8 cellular contexts compared by ENCODE assay signal in genomic region chr6:5084787-5085637, GRCh38. TPM values are rescaled to one million over a fixed set of nuclear protein-coding genes. Genes with fewer than 3 reads are reported as not detected.
DNase-seq lines count a peak whose midpoint lies in the region; ATAC-seq and TF ChIP-seq lines count a peak whose summit lies in the region.

Gene PPP1R3G (plus strand): TSS chr6:5085341. CDS start chr6:5085486, 145 bp downstream.

- CTCF ChIA-PET in CD8-positive, alpha-beta T cell (lab: Charles Lee): no interaction called here

- no peak for TF ChIP-seq CTCF in left lung (IDR thresholded peaks at IDR 0.05)
- TF ChIP-seq CTCF in CD8-positive, alpha-beta T cell (IDR thresholded peaks at IDR 0.05): no peak

- H3K9ac ChIP-seq in stomach smooth muscle (ENCODE audit: low read length in 2 of 2): peak within 1 kb of the TSS; percentile 47 to 70

- no peaks in the 10 kb centered on the region for H3K36me3 Mint-ChIP-seq in CD8-positive, alpha-beta T cell

- no peak within 1 kb of the TSS for H3K27ac Mint-ChIP-seq in CD8-positive, alpha-beta T cell

- peaks cover 36% of the 10 kb centered on the region for H3K27me3 Mint-ChIP-seq in CD8-positive, alpha-beta T cell (ENCODE audit: low read depth)

- peaks cover 15 to 62% of the 10 kb centered on the region in 2 donors for H3K27me3 ChIP-seq in left lung
- no peaks in the 10 kb centered on the region for H3K27me3 ChIP-seq in stomach smooth muscle (ENCODE audit: control insufficient read depth in 1 of 2, insufficient read depth in 2 of 2, low read length in 2 of 2)
- H3K27me3 ChIP-seq in CD8-positive, alpha-beta T cell (ENCODE audit: insufficient read depth, low read length): peaks cover 5% of the 10 kb centered on the region

- no peaks in the 10 kb centered on the region for H3K9me3 ChIP-seq in left lung
- H3K9me3 ChIP-seq in stomach smooth muscle (ENCODE audit: control insufficient read depth in 2 of 2, low read length in 2 of 2): no peaks in the 10 kb centered on the region
- H3K9me3 ChIP-seq in CD8-positive, alpha-beta T cell (ENCODE audit: low read length): no peaks in the 10 kb centered on the region

- intact Hi-C loops in left lung (cut with DNase I): no loop called here
- intact Hi-C loops in CD8-positive, alpha-beta T cell (cut with DNase I, micrococcal nuclease): no loop called here

- H3K4me3 Mint-ChIP-seq in CD8-positive, alpha-beta T cell: no peak within 1 kb of the TSS

- H3K4me1 Mint-ChIP-seq in CD8-positive, alpha-beta T cell (ENCODE audit: low read depth): no peaks in the 10 kb centered on the region

- ATAC-seq in HG02642 (IDR thresholded peaks at IDR 0.05; ENCODE audit: poor library complexity, unreplicated experiment) (peak; percentile 60), left lung (peak; percentile 82)
- ATAC-seq in CD8-positive, alpha-beta T cell: no peak

- POLR2A ChIA-PET in CD8-positive, alpha-beta T cell (lab: Charles Lee): no interaction called here

- H3K4me3 ChIP-seq in left lung (peak within 1 kb of the TSS; percentile 53 to 56), stomach smooth muscle (ENCODE audit: low read length in 2 of 2) (peak within 1 kb of the TSS; percentile 81 to 84)
- H3K4me3 ChIP-seq in CD8-positive, alpha-beta T cell (ENCODE audit: low read depth, low read length): no peak within 1 kb of the TSS

- H3K36me3 ChIP-seq in left lung (no peaks in the 10 kb centered on the region), stomach smooth muscle (ENCODE audit: control insufficient read depth in 2 of 2, insufficient read depth in 2 of 2, low read length in 2 of 2) (no peaks in the 10 kb centered on the region)
- no peaks in the 10 kb centered on the region for H3K36me3 ChIP-seq in CD8-positive, alpha-beta T cell (ENCODE audit: insufficient read depth, low read length)

- H3K9me3 Mint-ChIP-seq in CD8-positive, alpha-beta T cell: no peaks in the 10 kb centered on the region

- DNase-seq in SIG-M5 treated with dmso at 0.1 percent for 504 hours (lab: John Stamatoyannopoulos, UW; ENCODE audit: unreplicated experiment) (peak; percentile 28), SIG-M5 (lab: John Stamatoyannopoulos, UW) (no peak), NOMO-1 treated with DMSO at 0.1 percent for 48 hours (lab: John Stamatoyannopoulos, UW; ENCODE audit: unreplicated experiment) (peak; percentile 42), caudate nucleus (lab: John Stamatoyannopoulos, UW) (peak in 10 of 61 donors; percentile 18 to 71 (median 46)), left lung (peak; percentile 53 to 84)
- DNase-seq in CD8-positive, alpha-beta T cell: no peak

- H3K4me1 ChIP-seq in left lung (peaks cover 0 to 35% of the 10 kb centered on the region in 2 donors), stomach smooth muscle (ENCODE audit: control insufficient read depth, insufficient read depth, low read length) (peaks cover 21% of the 10 kb centered on the region)
- peaks cover 1% of the 10 kb centered on the region for H3K4me1 ChIP-seq in CD8-positive, alpha-beta T cell (ENCODE audit: insufficient read depth, low read length)

- H3K27ac ChIP-seq in caudate nucleus (ENCODE audit: low read depth, low read length): peak within 1 kb of the TSS; percentile 44
- H3K27ac ChIP-seq in left lung: peak within 1 kb of the TSS; percentile 13 to 26
- peak within 1 kb of the TSS; percentile 62 for H3K27ac ChIP-seq in stomach smooth muscle (ENCODE audit: low read length)
- no peak within 1 kb of the TSS for H3K27ac ChIP-seq in CD8-positive, alpha-beta T cell (ENCODE audit: low read depth, low read length)

RNA-seq across cellular contexts. Expression of gene PPP1R3G, which starts in this region (rescaled TPM):
- total RNA-seq in left lung: under 1 TPM; 0.17 to 0.26 TPM
- total RNA-seq in CD8-positive, alpha-beta T cell: not detected

Comparison
In these comparisons a context has a peak if more than half of its experiments do, and no peak if none do; other contexts are left out.
1. DNase-seq: peak in SIG-M5 treated with dmso at 0.1 percent for 504 hours (single experiment) and NOMO-1 treated with DMSO at 0.1 percent for 48 hours (single experiment); none in SIG-M5 (single experiment) and CD8-positive, alpha-beta T cell (0 of 7).
2. Peak in DNase-seq, ATAC-seq, H3K4me3 ChIP-seq and H3K27ac ChIP-seq in left lung; RNA of the gene not detected or under 1 TPM.